In the genomic region with DNA sequence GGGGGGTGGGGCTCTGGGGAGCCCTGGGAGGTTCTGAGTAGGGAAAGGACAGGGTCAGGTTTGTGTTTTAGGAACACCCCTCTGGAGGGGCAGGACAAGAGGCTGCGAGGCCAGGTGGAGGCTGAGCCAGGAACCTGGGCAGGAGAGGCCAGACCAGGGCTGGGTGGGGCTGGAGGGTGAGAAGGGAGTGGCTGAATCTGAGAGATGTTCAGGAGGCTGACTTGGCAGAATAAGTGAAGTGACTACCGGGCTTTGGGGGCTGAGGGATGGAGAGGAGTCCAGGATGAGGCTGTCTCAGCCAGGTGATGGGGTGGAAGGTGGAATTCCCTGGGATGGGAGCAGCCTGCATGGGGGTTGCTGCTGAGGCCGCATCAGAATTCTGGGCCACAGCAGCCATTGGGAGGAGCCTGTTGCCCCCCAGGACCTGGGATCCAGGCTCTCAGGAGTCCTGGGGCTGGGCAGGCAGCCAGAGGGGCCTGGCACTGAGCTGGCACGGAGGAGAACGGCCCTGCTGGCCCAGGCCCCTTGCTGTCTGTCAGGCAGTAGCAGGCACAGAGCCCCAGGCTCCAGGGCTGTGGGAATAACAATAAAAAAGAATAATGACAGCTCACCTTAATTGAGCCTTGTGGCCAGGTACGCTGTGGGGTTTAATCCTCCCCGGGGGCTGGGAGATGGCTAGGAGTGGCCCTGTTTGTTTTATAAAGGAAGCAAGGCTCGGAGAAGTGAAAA, we compare ENCODE assay signal across 9 cellular contexts. TPM values are rescaled to one million over a fixed set of nuclear protein-coding genes. Genes with fewer than 3 reads are reported as not detected.
A peak's percentile ranks its signal among the peaks of the same experiment; 100 is the strongest.
DNase-seq lines count a peak whose midpoint lies in the region; ATAC-seq and TF ChIP-seq lines count a peak whose summit lies in the region.
"Had no signal": no experiment of that assay in that cellular context is flagged by ENCODE, and none has a peak within 500 bp of the region (broad histone marks: within the 10 kb centered on the region; RNA-seq: fewer than 3 reads in every experiment).

No MANE protein-coding gene starts in this region.

- H3K4me3 ChIP-seq in stomach smooth muscle (ENCODE audit: low read length in 2 of 2) = peak overlapping the region in 1 of 2 donors; percentile 40

- H3K27me3 ChIP-seq in foreskin keratinocyte (no peaks in the 10 kb centered on the region), stomach smooth muscle (ENCODE audit: control insufficient read depth in 1 of 2, insufficient read depth in 2 of 2, low read length in 2 of 2) (no peaks in the 10 kb centered on the region)

- intact Hi-C loops in activated CD4-positive, alpha-beta T cell treated with anti-CD3 and anti-CD28 coated beads for 36 hours (cut with DNase I, micrococcal nuclease) = no loop called here

- peak overlapping the region; percentile 97 for H3K27ac Mint-ChIP-seq in activated CD4-positive, alpha-beta T cell treated with anti-CD3 and anti-CD28 coated beads for 36 hours
- peak overlapping the region; percentile 90 for H3K27ac Mint-ChIP-seq in T-helper 2 cell treated with Interferon-gamma antibody and Interleukin-4, amounts not matched to agents 5 μg/mL and 100 μg/mL, for 36 hours

- H3K9ac ChIP-seq in stomach smooth muscle (ENCODE audit: low read length in 2 of 2) = peak overlapping the region; percentile 21 to 67

- H3K9me3 ChIP-seq in stomach smooth muscle (ENCODE audit: control insufficient read depth in 2 of 2, low read length in 2 of 2) = no peaks in the 10 kb centered on the region

- no peaks in the 10 kb centered on the region for H3K9me3 Mint-ChIP-seq in activated CD4-positive, alpha-beta T cell treated with anti-CD3 and anti-CD28 coated beads for 36 hours (ENCODE audit: low read depth)
- H3K9me3 Mint-ChIP-seq in T-helper 2 cell treated with Interferon-gamma antibody and Interleukin-4, amounts not matched to agents 5 μg/mL and 100 μg/mL, for 36 hours = no peaks in the 10 kb centered on the region

- DNase-seq in activated CD4-positive, alpha-beta T cell treated with anti-CD3 and anti-CD28 coated beads for 36 hours = peak; percentile 45
- DNase-seq in activated CD4-positive, alpha-beta T cell treated with anti-CD3 and anti-CD28 coated beads for 1 hour = no peak
- DNase-seq in T-helper 2 cell treated with Interferon-gamma antibody and Interleukin-4, amounts not matched to agents 5 μg/mL and 100 μg/mL, for 36 hours (ENCODE audit: low spot score) = no peak
- DNase-seq in foreskin keratinocyte (peak in 1 of 2 donors; percentile 30), NCI-H2227 (lab: John Stamatoyannopoulos, UW; ENCODE audit: unreplicated experiment) (no peak), ureter (ENCODE audit: low spot score) (no peak), NCI-H226 (no peak)

- no peak for TF ChIP-seq CTCF in foreskin keratinocyte (conservative IDR thresholded peaks at IDR 0.05)

- peaks cover 12 to 17% of the 10 kb centered on the region in 2 donors for H3K36me3 ChIP-seq in stomach smooth muscle (ENCODE audit: control insufficient read depth in 2 of 2, insufficient read depth in 2 of 2, low read length in 2 of 2)

- H3K27ac ChIP-seq in foreskin keratinocyte (no peak overlapping the region), stomach smooth muscle (ENCODE audit: low read length) (peak overlapping the region; percentile 53)

- no peak for ATAC-seq in activated CD4-positive, alpha-beta T cell treated with anti-CD3 and anti-CD28 coated beads for 36 hours
- peak; percentile 35 for ATAC-seq in foreskin keratinocyte

- peak overlapping the region; percentile 90 for H3K4me3 Mint-ChIP-seq in activated CD4-positive, alpha-beta T cell treated with anti-CD3 and anti-CD28 coated beads for 36 hours
- H3K4me3 Mint-ChIP-seq in T-helper 2 cell treated with Interferon-gamma antibody and Interleukin-4, amounts not matched to agents 5 μg/mL and 100 μg/mL, for 36 hours = peak overlapping the region; percentile 83

- peaks cover 50% of the 10 kb centered on the region for H3K4me1 Mint-ChIP-seq in activated CD4-positive, alpha-beta T cell treated with anti-CD3 and anti-CD28 coated beads for 36 hours
- H3K4me1 Mint-ChIP-seq in T-helper 2 cell treated with Interferon-gamma antibody and Interleukin-4, amounts not matched to agents 5 μg/mL and 100 μg/mL, for 36 hours (ENCODE audit: low read depth) = peaks cover 50% of the 10 kb centered on the region

- H3K27me3 Mint-ChIP-seq in activated CD4-positive, alpha-beta T cell treated with anti-CD3 and anti-CD28 coated beads for 36 hours = no peaks in the 10 kb centered on the region
- H3K27me3 Mint-ChIP-seq in T-helper 2 cell treated with Interferon-gamma antibody and Interleukin-4, amounts not matched to agents 5 μg/mL and 100 μg/mL, for 36 hours (ENCODE audit: low read depth) = no peaks in the 10 kb centered on the region

- CTCF ChIA-PET in activated CD4-positive, alpha-beta T cell treated with anti-CD3 and anti-CD28 coated beads for 36 hours (lab: Charles Lee) = interaction anchor here (0.6 to 1.1 kb wide), 4 partner anchors 14 to 305 kb away, joined by 3 to 4 read pairs (median 3); no protein-coding TSS in a partner anchor

- H3K4me1 ChIP-seq in foreskin keratinocyte (peaks cover 20% of the 10 kb centered on the region), stomach smooth muscle (ENCODE audit: control insufficient read depth, insufficient read depth, low read length) (peaks cover 54% of the 10 kb centered on the region)

- POLR2A ChIA-PET in activated CD4-positive, alpha-beta T cell treated with anti-CD3 and anti-CD28 coated beads for 36 hours (lab: Charles Lee) = interaction anchor here (0.8 kb wide), 1 partner anchor 255 kb away, joined by 3 read pairs; no protein-coding TSS in a partner anchor

- H3K36me3 Mint-ChIP-seq in activated CD4-positive, alpha-beta T cell treated with anti-CD3 and anti-CD28 coated beads for 36 hours (ENCODE audit: low read depth) = peaks cover 38% of the 10 kb centered on the region
- H3K36me3 Mint-ChIP-seq in T-helper 2 cell treated with Interferon-gamma antibody and Interleukin-4, amounts not matched to agents 5 μg/mL and 100 μg/mL, for 36 hours (ENCODE audit: low read depth) = peaks cover 45% of the 10 kb centered on the region

RNA-seq across cellular contexts. Expression of a gene that starts 3.3 kb away (rescaled TPM):
- total RNA-seq in activated CD4-positive, alpha-beta T cell treated with anti-CD3 and anti-CD28 coated beads for 36 hours = 100 to 1,000 TPM in 1 of 2 experiments, 10 to 100 TPM in 1; 100.0 to 129 TPM
- total RNA-seq in foreskin keratinocyte (62.5 and 75.3 TPM in 2 replicates), ureter (91.3 TPM)
- polyA plus RNA-seq in foreskin keratinocyte = 73.8 and 80.6 TPM in 2 replicates

RNA-seq across cellular contexts. Expression of a gene that starts 53.4 kb away (rescaled TPM):
- total RNA-seq in activated CD4-positive, alpha-beta T cell treated with anti-CD3 and anti-CD28 coated beads for 36 hours = not detected
- total RNA-seq in foreskin keratinocyte = 0.17 TPM in 1 of 2 replicates, not detected in the other
- 0.07 TPM in 2 replicates for polyA plus RNA-seq in foreskin keratinocyte
- total RNA-seq in ureter = 108 TPM
- total RNA-seq: activated CD8-positive, alpha-beta memory T cell treated with anti-CD3 and anti-CD28 coated beads for 36 hours had no signal

Comparison
In these comparisons a context has a peak if more than half of its experiments do, and no peak if none do; other contexts are left out.
1. RNA of a gene that starts 53.4 kb away (total RNA-seq): 108 TPM in ureter (single experiment); not detected in activated CD4-positive, alpha-beta T cell treated with anti-CD3 and anti-CD28 coated beads for 36 hours and 0.17 TPM in foreskin keratinocyte; every median in the first group is over 10 times any median in the second.